In the genomic region with DNA sequence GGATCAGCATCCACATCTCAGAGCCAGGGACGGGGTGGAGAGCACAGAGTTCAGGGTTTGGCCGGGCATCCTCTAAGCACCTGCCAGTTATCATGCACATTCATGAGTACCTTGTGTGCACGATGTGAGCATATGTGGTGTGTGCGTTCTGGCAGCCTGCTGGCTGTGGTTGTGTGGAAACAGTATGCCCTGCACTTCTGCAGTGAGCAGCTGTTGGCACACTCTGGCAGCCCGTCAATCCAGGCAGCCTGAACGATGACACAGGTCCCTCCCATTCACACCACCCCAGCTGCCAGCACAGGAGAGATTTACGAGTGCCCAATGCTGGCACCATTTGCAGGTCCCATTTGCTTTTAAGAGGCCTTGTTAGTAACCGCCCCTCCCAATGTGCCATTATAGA, we compare ENCODE assay signal across 19 cellular contexts.
DNase-seq lines count a peak whose midpoint lies in the region; ATAC-seq and TF ChIP-seq lines count a peak whose summit lies in the region.
"Had no signal": no experiment of that assay in that cellular context is flagged by ENCODE, and none has a peak within 500 bp of the region (broad histone marks: within the 10 kb centered on the region; RNA-seq: fewer than 3 reads in every experiment).

No MANE protein-coding gene starts in this region.

- peaks cover 0 to 50% (median 34%) of the 10 kb centered on the region in 4 donors for H3K4me1 ChIP-seq in tibial artery

- peaks cover 11% of the 10 kb centered on the region for H3K27me3 Mint-ChIP-seq in brain

- H3K4me1 Mint-ChIP-seq in brain, result peaks cover 46% of the 10 kb centered on the region

- H3K27me3 ChIP-seq in tibial artery, result no peaks in the 10 kb centered on the region
- H3K27me3 ChIP-seq: BLaER1, ovary had no signal

- H3K27ac Mint-ChIP-seq in brain, result peak overlapping the region in 4 of 5 experiments; percentile 51 to 88 (median 64)
- H3K27ac Mint-ChIP-seq: HFFc6 had no signal

- H3K9me3 Mint-ChIP-seq in brain, result peaks cover 9 to 26% (median 14%) of the 10 kb centered on the region in 5 experiments
- H3K9me3 Mint-ChIP-seq: HFFc6 had no signal

- intact Hi-C loops in left colon (cut with DNase I, micrococcal nuclease) (no loop called here), tibial artery (cut with DNase I; ENCODE audit: low total_unique reads) (no loop called here)

- peaks cover 4% of the 10 kb centered on the region for H3K36me3 Mint-ChIP-seq in brain

- H3K27ac ChIP-seq in tibial artery, result peak overlapping the region; percentile 43 to 66
- H3K27ac ChIP-seq: BLaER1, epithelial cell of prostate, ovary had no signal

- DNase-seq in NCI-H2029 (lab: John Stamatoyannopoulos, UW) (peak; percentile 54), left colon (peak in 1 of 2 donors; percentile 46), tibial artery (peak in 1 of 2 donors; percentile 78)
- no peak for DNase-seq in activated naive CD4-positive, alpha-beta T cell treated with anti-CD3 and anti-CD28 coated beads, Interleukin-2, amount 50 U/mL, for 16 hours
- DNase-seq in activated CD4-positive, alpha-beta T cell treated with anti-CD3 and anti-CD28 coated beads for 4 hours, result no peak
- DNase-seq: activated CD4-positive, CD25-positive, alpha-beta regulatory T cell; activated effector memory CD4-positive, alpha-beta T cell treated with anti-CD3 and anti-CD28 coated beads, Interleukin-2, amount 50 U/mL, for 16 hours; cortex of kidney; DND-41; head of caudate nucleus; HFFc6; kidney; MM.1S; ovary had no signal

- ATAC-seq in left colon, result peak; percentile 60
- ATAC-seq in HG03342 (IDR thresholded peaks at IDR 0.05; ENCODE audit: unreplicated experiment), result no peak

- H3K4me3 ChIP-seq in tibial artery, result no peak overlapping the region
- H3K4me3 ChIP-seq: BLaER1, ovary, smooth muscle cell had no signal

- TF ChIP-seq CTCF in brain (conservative IDR thresholded peaks at IDR 0.05), result no peak
- no peak for TF ChIP-seq CTCF in tibial artery (IDR thresholded peaks at IDR 0.05)

- peak overlapping the region in 1 of 5 experiments; percentile 6 for H3K4me3 Mint-ChIP-seq in brain
- H3K4me3 Mint-ChIP-seq: HFFc6 had no signal

- no peaks in the 10 kb centered on the region for H3K36me3 ChIP-seq in tibial artery
- H3K36me3 ChIP-seq: BLaER1, ovary had no signal

- H3K9me3 ChIP-seq in tibial artery, result no peaks in the 10 kb centered on the region
- H3K9me3 ChIP-seq: BLaER1, ovary had no signal
